Comparison of ENCODE assay signal across 28 cellular contexts in the genomic region with DNA sequence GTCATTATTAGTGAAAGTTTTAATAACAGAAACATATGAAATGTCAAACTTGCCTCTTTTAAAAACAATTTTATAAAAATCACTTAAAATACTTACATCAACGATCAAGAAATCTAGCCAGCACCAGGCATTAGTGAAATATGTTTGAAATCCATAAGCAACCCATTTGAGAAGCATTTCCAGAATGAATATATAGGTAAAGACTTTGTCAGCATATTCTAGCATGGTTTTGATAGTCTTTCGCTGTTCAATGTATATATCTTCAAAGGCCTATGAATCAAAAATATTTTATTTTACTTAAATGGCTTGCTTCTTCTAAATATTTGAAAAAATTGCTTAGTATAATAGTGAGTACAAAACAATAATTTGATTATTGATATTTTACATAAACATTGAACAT.
"Had no signal": no experiment of that assay in that cellular context is flagged by ENCODE, and none has a peak within 500 bp of the region (broad histone marks: within the 10 kb centered on the region; RNA-seq: fewer than 3 reads in every experiment).

No MANE protein-coding gene starts in this region.

- H3K36me3 Mint-ChIP-seq: activated naive CD8-positive, alpha-beta T cell had no signal

- H3K4me3 Mint-ChIP-seq: activated B cell treated with CpG ODN at 0.5 μM for 24 hours; activated CD8-positive, alpha-beta T cell treated with anti-CD3 and anti-CD28 coated beads for 36 hours; activated naive CD8-positive, alpha-beta T cell; activated T-cell treated with anti-CD3 and anti-CD28 coated beads, Interleukin-2, amount 50 U/mL, for 4 hours; activated T-helper 17 cell treated with anti-CD3 and anti-CD28 coated beads, Interleukin-2, amount 50 U/mL, for 72 hours; endodermal cell; T-helper 17 cell; T-helper 2 cell treated with Interferon-gamma antibody and Interleukin-4, amounts not matched to agents 5 μg/mL and 100 μg/mL, for 36 hours had no signal

- H3K4me1 Mint-ChIP-seq: activated B cell treated with CpG ODN at 0.5 μM for 24 hours; activated T-helper 17 cell treated with anti-CD3 and anti-CD28 coated beads, Interleukin-2, amount 50 U/mL, for 72 hours; T-helper 17 cell had no signal

- FAIRE-seq: frontal cortex had no signal

- ATAC-seq: activated CD4-positive, CD25-positive, alpha-beta regulatory T cell treated with anti-CD3 and anti-CD28 coated beads, Interleukin-2, amount 50 U/mL, for 24 hours; activated CD8-positive, alpha-beta T cell treated with anti-CD3 and anti-CD28 coated beads for 36 hours; activated T-cell treated with anti-CD3 and anti-CD28 coated beads, Interleukin-2, amount 50 U/mL, for 4 hours; activated T-helper 17 cell treated with anti-CD3 and anti-CD28 coated beads, Interleukin-2, amount 50 U/mL, for 72 hours; body of pancreas; esophagus mucosa; heart left ventricle; T-helper 17 cell had no signal

- H3K4me1 ChIP-seq: body of pancreas, colonic mucosa, heart left ventricle had no signal

- DNase-seq: activated B cell treated with CpG ODN at 0.5 μM for 24 hours; activated CD4-positive, alpha-beta T cell treated with anti-CD3 and anti-CD28 coated beads for 48 hours; activated CD4-positive, alpha-beta T cell treated with anti-CD3 and anti-CD28 coated beads, Interleukin-2, amount 50 U/mL, for 1 hour; activated CD4-positive, alpha-beta T cell treated with anti-CD3 and anti-CD28 coated beads, Interleukin-2, amount 50 U/mL, for 48 hours; activated CD8-positive, alpha-beta memory T cell treated with anti-CD3 and anti-CD28 coated beads for 24 hours; activated CD8-positive, alpha-beta T cell treated with anti-CD3 and anti-CD28 coated beads for 36 hours; activated effector memory CD4-positive, alpha-beta T cell treated with Interleukin-2 at 50 U/mL for 16 hours; activated gamma-delta T cell treated with Interleukin-2 at 50 U/mL for 16 hours; activated naive CD4-positive, alpha-beta T cell treated with anti-CD3 and anti-CD28 coated beads, Interleukin-2, amount 50 U/mL, for 16 hours; activated naive CD4-positive, alpha-beta T cell treated with Interleukin-2 at 50 U/mL for 16 hours; activated T-cell treated with anti-CD3 and anti-CD28 coated beads, Interleukin-2, amount 50 U/mL, for 4 hours; amniotic stem cell; body of pancreas; central memory CD4-positive, alpha-beta T cell; cerebellar nuclear complex; colonic mucosa; effector CD8-positive, alpha-beta T cell; endodermal cell; heart left ventricle; T-helper 17 cell; T1000; WERI-Rb-1 had no signal

- H3K36me3 ChIP-seq: colonic mucosa, heart left ventricle, WERI-Rb-1 had no signal

- H3K27ac Mint-ChIP-seq: activated B cell treated with CpG ODN at 0.5 μM for 24 hours; activated CD8-positive, alpha-beta T cell treated with anti-CD3 and anti-CD28 coated beads for 36 hours; activated naive CD8-positive, alpha-beta T cell; activated T-helper 17 cell treated with anti-CD3 and anti-CD28 coated beads, Interleukin-2, amount 50 U/mL, for 72 hours; endodermal cell; T-helper 17 cell; T-helper 2 cell treated with Interferon-gamma antibody and Interleukin-4, amounts not matched to agents 5 μg/mL and 100 μg/mL, for 36 hours had no signal

- H3K9me3 ChIP-seq: body of pancreas, colonic mucosa, heart left ventricle had no signal

- H3K27me3 ChIP-seq: body of pancreas, colonic mucosa had no signal

- H3K4me3 ChIP-seq: body of pancreas, colonic mucosa, heart left ventricle had no signal

- H3K27ac ChIP-seq: body of pancreas, colonic mucosa, heart left ventricle, WERI-Rb-1 had no signal

- H3K9me3 Mint-ChIP-seq: activated B cell treated with CpG ODN at 0.5 μM for 24 hours; activated CD8-positive, alpha-beta T cell treated with anti-CD3 and anti-CD28 coated beads for 36 hours; activated T-cell treated with anti-CD3 and anti-CD28 coated beads, Interleukin-2, amount 50 U/mL, for 4 hours; activated T-helper 17 cell treated with anti-CD3 and anti-CD28 coated beads, Interleukin-2, amount 50 U/mL, for 72 hours; endodermal cell; T-helper 2 cell treated with Interferon-gamma antibody and Interleukin-4, amounts not matched to agents 5 μg/mL and 100 μg/mL, for 36 hours had no signal

- H3K27me3 Mint-ChIP-seq: activated B cell treated with CpG ODN at 0.5 μM for 24 hours; activated CD8-positive, alpha-beta T cell treated with anti-CD3 and anti-CD28 coated beads for 36 hours; activated naive CD8-positive, alpha-beta T cell; activated T-helper 17 cell treated with anti-CD3 and anti-CD28 coated beads, Interleukin-2, amount 50 U/mL, for 72 hours; T-helper 17 cell had no signal
